ENCODE assay signal across 1 cellular context in the genomic region with DNA sequence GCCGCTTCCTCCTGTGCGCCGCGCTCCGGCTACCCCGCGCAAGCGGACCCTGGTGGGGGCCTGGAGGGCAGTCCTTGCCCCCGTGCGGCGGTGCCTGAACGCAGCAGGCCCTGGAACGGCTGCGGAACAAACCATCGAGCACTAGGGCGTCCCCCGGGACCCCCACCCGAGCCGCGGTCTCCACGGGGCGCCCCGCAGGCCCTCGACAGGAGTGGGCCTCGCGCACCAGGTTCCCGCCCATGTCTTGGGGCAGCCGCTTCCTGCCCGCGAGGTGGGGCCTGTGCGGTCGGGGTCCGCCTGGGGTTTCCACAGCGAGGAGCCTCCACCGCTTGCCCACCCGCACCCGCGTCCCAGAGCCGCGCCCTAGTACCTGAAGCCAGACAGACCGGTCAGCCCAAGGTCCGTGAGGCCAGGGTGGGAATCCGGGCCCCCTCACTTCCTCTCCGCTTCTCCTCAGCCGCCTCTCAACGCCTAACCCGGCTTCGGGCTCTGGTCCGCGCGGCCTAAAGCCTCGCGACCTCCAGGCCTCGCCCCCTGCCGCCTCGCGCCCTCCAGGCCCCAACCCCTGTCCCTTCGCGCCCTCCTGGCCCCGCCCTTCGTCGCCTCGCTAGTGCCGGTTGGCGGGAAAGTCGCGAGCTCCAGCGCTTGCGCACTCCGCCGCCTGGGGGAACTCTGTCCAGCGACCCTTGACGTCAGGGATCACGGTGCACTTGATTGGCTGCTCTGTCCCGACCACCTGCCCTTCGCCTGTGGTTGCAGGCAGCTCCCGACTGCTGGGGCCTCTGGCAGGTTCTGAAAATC.
TF ChIP-seq lines count a peak whose summit lies in the region.

No MANE protein-coding gene starts in this region.

TF ChIP-seq in endothelial cell of umbilical vein, 7 proteins besides CTCF, POLR2A, EP300 and RAD21:
- TF ChIP-seq POLR2AphosphoS5 (IDR thresholded peaks at IDR 0.05; ENCODE audit: insufficient read depth, low read depth, low read length) (no peak), JUN (IDR thresholded peaks at IDR 0.05; ENCODE audit: borderline replicate concordance, insufficient read depth, insufficient read length, low read depth) (no peak), FOS (IDR thresholded peaks at IDR 0.05; ENCODE audit: borderline replicate concordance, insufficient read depth, low read length) (no peak), EZH2 (IDR thresholded peaks at IDR 0.05; ENCODE audit: borderline replicate concordance, low read depth, low read length, severe bottlenecking) (no peak), MYC (IDR thresholded peaks at IDR 0.05; ENCODE audit: low read depth, low read length) (no peak), GATA2 (IDR thresholded peaks at IDR 0.05; ENCODE audit: insufficient read depth, insufficient read length, low read depth, low read length) (no peak)
- TF ChIP-seq, protein P1, sequence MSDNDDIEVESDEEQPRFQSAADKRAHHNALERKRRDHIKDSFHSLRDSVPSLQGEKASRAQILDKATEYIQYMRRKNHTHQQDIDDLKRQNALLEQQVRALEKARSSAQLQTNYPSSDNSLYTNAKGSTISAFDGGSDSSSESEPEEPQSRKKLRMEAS (IDR thresholded peaks at IDR 0.05; ENCODE audit: insufficient read depth, insufficient read length) = no peak
